Comparison of ENCODE assay signal across 9 cellular contexts in the genomic region with DNA sequence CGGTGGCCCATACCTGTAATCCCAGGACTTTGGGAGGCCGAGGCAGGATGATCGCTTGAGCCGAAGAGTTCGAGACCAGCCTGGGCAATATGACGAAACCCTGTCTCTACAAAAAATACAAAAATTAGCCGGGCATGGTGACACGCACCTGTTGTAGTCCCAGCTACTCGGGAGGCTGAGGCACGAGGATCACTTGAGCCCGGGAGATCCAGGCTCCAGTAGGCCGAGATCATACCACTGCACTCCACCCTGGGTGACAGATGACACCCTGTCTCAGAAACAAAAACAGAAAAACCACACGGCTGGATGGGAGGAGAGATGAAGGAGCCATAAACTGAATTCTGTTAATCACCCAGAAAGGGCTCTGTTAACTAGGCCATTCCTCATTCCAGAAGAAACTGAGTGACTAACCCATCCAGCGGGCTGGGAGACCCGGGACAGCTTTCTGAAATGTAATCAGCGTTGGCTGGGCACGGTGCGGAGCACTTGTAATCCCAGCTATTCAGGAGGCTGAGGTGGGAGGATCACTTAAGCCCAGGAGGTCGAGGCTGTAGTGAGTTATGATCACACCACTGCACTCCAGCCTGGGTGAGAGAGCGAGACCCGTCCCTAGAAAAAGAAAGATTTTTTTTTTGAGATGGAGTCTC.
DNase-seq lines count a peak whose midpoint lies in the region; ATAC-seq and TF ChIP-seq lines count a peak whose summit lies in the region.
"Had no signal": no experiment of that assay in that cellular context is flagged by ENCODE, and none has a peak within 500 bp of the region (broad histone marks: within the 10 kb centered on the region; RNA-seq: fewer than 3 reads in every experiment).

No MANE protein-coding gene starts in this region.

- peak overlapping the region; percentile 77 to 96 (median 89) for H3K4me2 ChIP-seq in BLaER1 treated with 17β-estradiol and CSF1 and Interleukin-3, amounts not matched to agents 10 nM and 100 nM

- TF ChIP-seq CTCF in NB4 (IDR thresholded peaks at IDR 0.05; ENCODE audit: low read depth, low read length) = no peak

- peak overlapping the region; percentile 17 to 92 (median 91); a peak in 17 of 22 replicates for H3K9ac ChIP-seq in BLaER1 treated with 17β-estradiol and CSF1 and Interleukin-3, amounts not matched to agents 10 nM and 100 nM

- H3K4me3 ChIP-seq in BLaER1 treated with 17β-estradiol and CSF1 and Interleukin-3, amounts not matched to agents 10 nM and 100 nM = peak overlapping the region; percentile 87 to 100 (median 94)
- H3K4me3 ChIP-seq in NB4 (ENCODE audit: low read depth, low read length) (peak overlapping the region; percentile 51), neuron (ENCODE audit: low read length) (peak overlapping the region; percentile 81)
- peak overlapping the region; percentile 79 for H3K4me3 ChIP-seq in effector memory CD4-positive, alpha-beta T cell (ENCODE audit: insufficient read depth, low read depth, low read length, poor library complexity, severe bottlenecking)

- no peaks in the 10 kb centered on the region for H3K9me3 ChIP-seq in BLaER1 treated with 17β-estradiol and CSF1 and Interleukin-3, amounts not matched to agents 10 nM and 100 nM (replicated peaks in 1 of 11)
- no peaks in the 10 kb centered on the region for H3K9me3 ChIP-seq in effector memory CD4-positive, alpha-beta T cell (ENCODE audit: control insufficient read depth, low read length)
- H3K9me3 ChIP-seq in neuron (ENCODE audit: low read length) = no peaks in the 10 kb centered on the region

- DNase-seq in NB4 (ENCODE audit: low read depth) (no peak), NCI-H510A treated with DMSO at 0.1 percent for 48 hours (lab: John Stamatoyannopoulos, UW) (no peak), NCI-H510A (lab: John Stamatoyannopoulos, UW) (no peak)
- DNase-seq in effector memory CD4-positive, alpha-beta T cell = no peak
- no peak for DNase-seq in stimulated activated CD4-positive, alpha-beta T cell treated with anti-CD3 and anti-CD28 coated beads, Interleukin-4, amount 100 ng/mL, for 4 hours
- DNase-seq: SHP77 treated with DMSO at 0.1 percent for 48 hours had no signal

- peak overlapping the region; percentile 39 for H2AFZ ChIP-seq in neuron (ENCODE audit: low read depth, low read length)

- peaks cover 11 to 22% (median 18%) of the 10 kb centered on the region in 10 experiments for H3K4me1 ChIP-seq in BLaER1 treated with 17β-estradiol and CSF1 and Interleukin-3, amounts not matched to agents 10 nM and 100 nM
- H3K4me1 ChIP-seq in effector memory CD4-positive, alpha-beta T cell (ENCODE audit: control insufficient read depth, insufficient read depth, low read length, poor library complexity, severe bottlenecking) = peaks cover 11% of the 10 kb centered on the region
- peaks cover 8% of the 10 kb centered on the region for H3K4me1 ChIP-seq in neuron (ENCODE audit: insufficient read depth, low read length)

- H3K36me3 ChIP-seq in BLaER1 treated with 17β-estradiol and CSF1 and Interleukin-3, amounts not matched to agents 10 nM and 100 nM = peaks cover 21 to 32% (median 25%) of the 10 kb centered on the region in 11 experiments
- no peaks in the 10 kb centered on the region for H3K36me3 ChIP-seq in effector memory CD4-positive, alpha-beta T cell (ENCODE audit: control insufficient read depth, insufficient read depth, low read length)
- peaks cover 18% of the 10 kb centered on the region for H3K36me3 ChIP-seq in neuron (ENCODE audit: insufficient read depth, low read length)

- H3K27me3 ChIP-seq in BLaER1 treated with 17β-estradiol and CSF1 and Interleukin-3, amounts not matched to agents 10 nM and 100 nM = no peaks in the 10 kb centered on the region
- H3K27me3 ChIP-seq in effector memory CD4-positive, alpha-beta T cell (replicated peaks; ENCODE audit: control insufficient read depth, insufficient read depth, low read length, poor library complexity, severe bottlenecking) = no peaks in the 10 kb centered on the region
- H3K27me3 ChIP-seq in neuron (ENCODE audit: insufficient read depth, low read length) = no peaks in the 10 kb centered on the region

- H3K27ac ChIP-seq in BLaER1 treated with 17β-estradiol and CSF1 and Interleukin-3, amounts not matched to agents 10 nM and 100 nM = peak overlapping the region in 1 of 11 experiments; percentile 4; a peak in 1 of 22 replicates
- no peak overlapping the region for H3K27ac ChIP-seq in effector memory CD4-positive, alpha-beta T cell (ENCODE audit: insufficient read depth, low read length, poor library complexity, severe bottlenecking)

- TF ChIP-seq POLR2A in NB4 (IDR thresholded peaks at IDR 0.05; ENCODE audit: extremely low read depth, insufficient read length) = no peak

- ATAC-seq in GM21381 (IDR thresholded peaks at IDR 0.05; ENCODE audit: unreplicated experiment) = no peak

- H4K20me1 ChIP-seq in BLaER1 treated with 17β-estradiol and CSF1 and Interleukin-3, amounts not matched to agents 10 nM and 100 nM = peaks cover 0 to 10% (median 0%) of the 10 kb centered on the region in 11 experiments; a peak in 3 of 22 replicates
